Comparison of ENCODE assay signal across 8 cellular contexts in the genomic region with DNA sequence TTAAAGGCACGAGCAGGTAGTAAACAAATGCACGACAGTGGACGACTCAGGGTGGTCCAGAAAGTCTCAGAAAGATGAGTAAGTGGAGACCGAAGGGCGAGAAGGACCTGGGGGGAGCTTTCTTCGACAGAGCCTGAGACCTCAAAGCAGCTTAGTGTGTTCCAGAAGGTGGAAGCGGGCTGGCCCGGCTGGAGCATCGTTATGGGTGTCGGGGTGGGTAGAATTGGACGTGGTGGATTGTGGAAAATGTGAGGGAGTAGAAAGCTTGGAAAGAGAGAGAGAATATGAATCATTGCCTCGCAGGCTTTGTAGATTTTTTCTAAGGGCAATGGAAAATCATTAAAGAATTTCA. TPM values are rescaled to one million over a fixed set of nuclear protein-coding genes. Genes with fewer than 3 reads are reported as not detected.
DNase-seq lines count a peak whose midpoint lies in the region; ATAC-seq, FAIRE-seq and TF ChIP-seq lines count a peak whose summit lies in the region.

No MANE protein-coding gene starts in this region.

- intact Hi-C loops in ascending aorta (cut with DNase I) (loop anchor here (5.0 to 10.0 kb wide), 2 partner anchors 280 to 2003 kb away; a partner anchor contains a TSS), posterior cingulate gyrus (cut with DNase I) (loop anchor here (10.0 kb wide), 1 partner anchor 113 kb away; no protein-coding TSS in a partner anchor)

- no peak for TF ChIP-seq POLR2A in gastroesophageal sphincter (IDR thresholded peaks at IDR 0.05)

- H3K4me1 ChIP-seq in BE2C (no peaks in the 10 kb centered on the region), astrocyte (ENCODE audit: insufficient read depth, low read length) (peaks cover 2% of the 10 kb centered on the region), mucosa of stomach (ENCODE audit: control insufficient read depth, insufficient read depth, low read length) (peaks cover 17% of the 10 kb centered on the region), ascending aorta (peaks cover 4 to 10% of the 10 kb centered on the region in 2 donors), gastroesophageal sphincter (peaks cover 0 to 18% (median 11%) of the 10 kb centered on the region in 3 donors)

- peak overlapping the region; percentile 70 for H2AFZ ChIP-seq in astrocyte (ENCODE audit: low read depth, low read length)

- H3K27me3 ChIP-seq in BE2C: no peaks in the 10 kb centered on the region
- H3K27me3 ChIP-seq in astrocyte (ENCODE audit: insufficient read depth, low read length): no peaks in the 10 kb centered on the region
- no peaks in the 10 kb centered on the region for H3K27me3 ChIP-seq in mucosa of stomach (ENCODE audit: control insufficient read depth, insufficient read depth, low read length)
- no peaks in the 10 kb centered on the region for H3K27me3 ChIP-seq in ascending aorta
- no peaks in the 10 kb centered on the region for H3K27me3 ChIP-seq in gastroesophageal sphincter

- peak overlapping the region; percentile 83 for H3K4me3 Mint-ChIP-seq in astrocyte (ENCODE audit: unreplicated experiment)

- TF ChIP-seq EP300 in gastroesophageal sphincter (IDR thresholded peaks at IDR 0.05): no peak

- no peaks in the 10 kb centered on the region for H3K9me3 ChIP-seq in BE2C
- no peaks in the 10 kb centered on the region for H3K9me3 ChIP-seq in astrocyte (ENCODE audit: insufficient read depth, low read depth, low read length)
- no peaks in the 10 kb centered on the region for H3K9me3 ChIP-seq in mucosa of stomach (ENCODE audit: control insufficient read depth, low read length)
- no peaks in the 10 kb centered on the region for H3K9me3 ChIP-seq in ascending aorta
- no peaks in the 10 kb centered on the region for H3K9me3 ChIP-seq in gastroesophageal sphincter

- no peak for FAIRE-seq in astrocyte (lab: Jason Lieb, UNC)

- 5 to 8% methylated on average over 9 to 12 of the region's 12 CpGs for WGBS in gastroesophageal sphincter (ENCODE audit: low coverage in 1 of 2), 2 donors

- no peaks in the 10 kb centered on the region for H4K20me1 ChIP-seq in astrocyte (ENCODE audit: insufficient read depth, low read length)

- no peaks in the 10 kb centered on the region for H3K27me3 Mint-ChIP-seq in astrocyte (ENCODE audit: low read depth, unreplicated experiment)

- ATAC-seq in gastroesophageal sphincter: no peak

- TF ChIP-seq CTCF in BE2C (IDR thresholded peaks at IDR 0.05; ENCODE audit: low read depth, low read length) (no peak), HFF-Myc (IDR thresholded peaks at IDR 0.05; ENCODE audit: low read depth, low read length, missing control alignments) (no peak), astrocyte (IDR thresholded peaks at IDR 0.05; ENCODE audit: insufficient read depth, low read depth, low read length) (no peak), ascending aorta (IDR thresholded peaks at IDR 0.05) (no peak), gastroesophageal sphincter (IDR thresholded peaks at IDR 0.05) (no peak)

- H3K36me3 ChIP-seq in BE2C: peaks cover 6% of the 10 kb centered on the region
- no peaks in the 10 kb centered on the region for H3K36me3 ChIP-seq in astrocyte (ENCODE audit: insufficient read depth, low read length)
- no peaks in the 10 kb centered on the region for H3K36me3 ChIP-seq in mucosa of stomach (ENCODE audit: control insufficient read depth, insufficient read depth, low read length)
- H3K36me3 ChIP-seq in ascending aorta: no peaks in the 10 kb centered on the region
- H3K36me3 ChIP-seq in gastroesophageal sphincter: no peaks in the 10 kb centered on the region

- peaks cover 20% of the 10 kb centered on the region for H3K79me2 ChIP-seq in astrocyte (ENCODE audit: insufficient read depth, low read length)

- H3K9ac ChIP-seq in astrocyte (ENCODE audit: low read length): peak overlapping the region; percentile 69
- no peak overlapping the region for H3K9ac ChIP-seq in mucosa of stomach (ENCODE audit: low read length)

- H3K4me3 ChIP-seq in BE2C (ENCODE audit: low read depth, low read length) (peak overlapping the region; percentile 90), HFF-Myc (replicated peaks; ENCODE audit: low read depth, low read length) (peak overlapping the region; percentile 81), astrocyte (ENCODE audit: insufficient read depth, low read depth, low read length) (peak overlapping the region; percentile 78), mucosa of stomach (ENCODE audit: low read length) (peak overlapping the region; percentile 53), ascending aorta (no peak overlapping the region), gastroesophageal sphincter (no peak overlapping the region)

- H3K36me3 Mint-ChIP-seq in astrocyte (ENCODE audit: low read depth, unreplicated experiment): no peaks in the 10 kb centered on the region

- H3K27ac Mint-ChIP-seq in astrocyte (ENCODE audit: unreplicated experiment): no peak overlapping the region

- peak overlapping the region; percentile 63 for H3K27ac ChIP-seq in astrocyte (ENCODE audit: low read depth, low read length)
- no peak overlapping the region for H3K27ac ChIP-seq in ascending aorta
- no peak overlapping the region for H3K27ac ChIP-seq in gastroesophageal sphincter

- H3K9me3 Mint-ChIP-seq in astrocyte (ENCODE audit: unreplicated experiment): no peaks in the 10 kb centered on the region

- DNase-seq in BE2C: peak; percentile 9
- no peak for DNase-seq in HFF-Myc (ENCODE audit: extremely low read depth, low read depth)
- no peak for DNase-seq in astrocyte (ENCODE audit: low read depth)
- DNase-seq in ascending aorta (ENCODE audit: low spot score in 2 of 2): no peak
- DNase-seq in stimulated activated naive CD4-positive, alpha-beta T cell (lab: John Stamatoyannopoulos, UW): no peak
- DNase-seq in posterior cingulate gyrus: no peak

- peaks cover 1% of the 10 kb centered on the region for H3K4me1 Mint-ChIP-seq in astrocyte (ENCODE audit: low read depth, unreplicated experiment)

- peak overlapping the region; percentile 87 for H3K4me2 ChIP-seq in astrocyte (ENCODE audit: low read length)

RNA-seq across cellular contexts. Expression of a gene that starts 0.6 kb away (rescaled TPM):
- 3.6 TPM for polyA plus RNA-seq in BE2C (2012; ENCODE audit: insufficient read depth, insufficient read length, low read depth)
- 1.5 and 1.9 TPM in 2 replicates for total RNA-seq in astrocyte
- 0.11 TPM for total RNA-seq in ascending aorta
- total RNA-seq in gastroesophageal sphincter: 1 to 10 TPM in 1 of 4 donors, under 1 TPM in 1, not detected in 2; 0.08 to 1.1 TPM

Comparison
In these comparisons a context has a peak if more than half of its experiments do, and no peak if none do; other contexts are left out.
1. H3K4me3 ChIP-seq: peak in BE2C (single experiment), HFF-Myc (single experiment), astrocyte (single experiment) and mucosa of stomach (single experiment); none in ascending aorta (0 of 2) and gastroesophageal sphincter (0 of 2).